In genomic region chr6:14425805-14426204, GRCh38 we compare ENCODE assay signal across 18 cellular contexts.
"Had no signal": no experiment of that assay in that cellular context is flagged by ENCODE, and none has a peak within 500 bp of the region (broad histone marks: within the 10 kb centered on the region; RNA-seq: fewer than 3 reads in every experiment).

No MANE protein-coding gene starts in this region.

- H3K27ac Mint-ChIP-seq: memory B cell had no signal

- H3K27ac ChIP-seq: colonic mucosa, hepatocyte, left ventricle myocardium inferior, lower lobe of right lung, neutrophil, psoas muscle, right lobe of liver had no signal

- H3K27me3 Mint-ChIP-seq: memory B cell, naive B cell had no signal

- ATAC-seq: left cardiac atrium, lower lobe of right lung, psoas muscle, right lobe of liver had no signal

- H3K9me3 Mint-ChIP-seq: memory B cell, naive B cell had no signal

- H3K4me3 Mint-ChIP-seq: memory B cell, naive B cell had no signal

- H3K4me3 ChIP-seq: colonic mucosa, hepatocyte, left ventricle myocardium inferior, lower lobe of right lung, psoas muscle, right lobe of liver had no signal

- H3K9me3 ChIP-seq: colonic mucosa, left ventricle myocardium inferior, lower lobe of right lung, neutrophil, psoas muscle, right lobe of liver had no signal

- DNase-seq: colonic mucosa; effector CD4-positive, alpha-beta T cell; foreskin melanocyte; head of caudate nucleus; kidney; left cardiac atrium; left ventricle myocardium inferior; lower lobe of right lung; naive B cell; psoas muscle; retina; right lobe of liver; stimulated activated CD4-positive, alpha-beta T cell treated with anti-CD3 and anti-CD28 coated beads, Interleukin-2, amount 100 ng/mL, for 24 hours; stimulated activated naive CD4-positive, alpha-beta T cell treated with Interleukin-2 at 50 U/mL for 16 hours; trophoblast cell had no signal

- H3K27me3 ChIP-seq: colonic mucosa, hepatocyte, neutrophil, right lobe of liver had no signal

- H3K36me3 ChIP-seq: colonic mucosa, left ventricle myocardium inferior, lower lobe of right lung, neutrophil, right lobe of liver had no signal

- H3K4me1 ChIP-seq: colonic mucosa, lower lobe of right lung, psoas muscle, right lobe of liver had no signal
